ENCODE assay signal across 8 cellular contexts in the genomic region with DNA sequence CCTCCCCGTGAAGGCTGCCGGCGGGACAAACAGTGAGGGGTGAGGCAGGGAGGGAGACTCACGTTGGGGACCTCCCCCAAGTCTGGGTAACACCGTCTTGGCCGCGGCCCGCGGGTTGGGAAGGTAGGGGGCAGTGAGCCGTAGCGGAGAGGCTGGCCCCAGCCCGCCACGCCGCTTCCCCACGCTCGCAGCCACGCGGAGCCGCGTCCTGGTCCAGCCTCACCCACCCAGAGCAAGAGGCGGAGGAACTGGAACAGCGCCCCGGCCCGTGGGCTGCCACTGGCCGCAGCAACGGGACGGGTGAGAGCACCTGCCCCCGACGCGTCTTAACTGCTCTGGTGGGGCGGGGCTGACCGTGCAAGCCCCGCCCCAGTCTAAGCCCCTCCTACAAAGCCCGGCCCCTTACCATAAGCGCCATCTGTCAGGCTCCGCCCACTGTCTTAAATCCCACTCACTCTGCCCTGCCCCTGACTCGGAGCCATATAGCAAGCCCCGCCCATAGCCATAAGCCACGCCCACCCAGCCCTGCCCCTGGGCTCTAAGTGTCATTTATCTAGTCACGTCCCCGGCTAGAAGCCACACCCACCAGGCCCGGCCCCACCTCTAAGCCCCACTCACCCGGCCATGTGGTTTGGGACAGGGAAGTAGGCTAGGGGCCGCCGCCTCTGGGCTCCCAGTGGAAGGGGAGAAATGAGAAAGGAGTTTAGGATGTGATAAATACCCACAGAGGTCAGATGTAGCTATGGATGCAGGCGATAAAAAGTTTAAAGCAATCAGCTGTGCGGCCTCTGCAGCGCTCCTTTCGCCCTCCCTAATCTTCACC. TPM values are rescaled to one million over a fixed set of nuclear protein-coding genes. Genes with fewer than 3 reads are reported as not detected.
DNase-seq lines count a peak whose midpoint lies in the region; ATAC-seq, FAIRE-seq and TF ChIP-seq lines count a peak whose summit lies in the region.

No MANE protein-coding gene starts in this region.

- H3K9me3 Mint-ChIP-seq in activated CD8-positive, alpha-beta memory T cell treated with anti-CD3 and anti-CD28 coated beads, Interleukin-2, amount 10 ng/mL, durations not matched to agents 7 days and 5 days (ENCODE audit: low read depth) = no peaks in the 10 kb centered on the region
- no peaks in the 10 kb centered on the region for H3K9me3 Mint-ChIP-seq in mesothelial cell of epicardium

- peaks cover 19% of the 10 kb centered on the region for H3K4me1 Mint-ChIP-seq in activated CD8-positive, alpha-beta memory T cell treated with anti-CD3 and anti-CD28 coated beads, Interleukin-2, amount 10 ng/mL, durations not matched to agents 7 days and 5 days
- H3K4me1 Mint-ChIP-seq in mesothelial cell of epicardium = no peaks in the 10 kb centered on the region

- CTCF ChIA-PET in activated CD8-positive, alpha-beta memory T cell treated with anti-CD3 and anti-CD28 coated beads, Interleukin-2, amount 10 ng/mL, durations not matched to agents 7 days and 5 days (lab: Charles Lee) = no interaction called here

- ATAC-seq in HG03439 (IDR thresholded peaks at IDR 0.05; ENCODE audit: unreplicated experiment) = peak; percentile 77
- ATAC-seq in activated CD8-positive, alpha-beta memory T cell treated with anti-CD3 and anti-CD28 coated beads, Interleukin-2, amount 10 ng/mL, durations not matched to agents 7 days and 5 days = peak; percentile 90

- H3K27me3 Mint-ChIP-seq in activated CD8-positive, alpha-beta memory T cell treated with anti-CD3 and anti-CD28 coated beads, Interleukin-2, amount 10 ng/mL, durations not matched to agents 7 days and 5 days = peaks cover 19% of the 10 kb centered on the region
- H3K27me3 Mint-ChIP-seq in mesothelial cell of epicardium (ENCODE audit: low read depth) = peaks cover 13% of the 10 kb centered on the region

- TF ChIP-seq CTCF in AG10803 (conservative IDR thresholded peaks at IDR 0.05; ENCODE audit: low read length) (no peak), mesothelial cell of epicardium (IDR thresholded peaks at IDR 0.05; ENCODE audit: unreplicated experiment) (no peak)

- H3K4me3 ChIP-seq in AG10803 (ENCODE audit: low read length) = no peak overlapping the region

- DNase-seq in AG10803 (ENCODE audit: low read depth) (peak; percentile 18), GM19239 (ENCODE audit: insufficient read length, low spot score) (peak; percentile 81), NCI-H82 treated with DMSO at 0.1 percent for 48 hours (lab: John Stamatoyannopoulos, UW; ENCODE audit: unreplicated experiment) (peak; percentile 94), epidermal melanocyte (ENCODE audit: insufficient read length, low spot score) (peak; percentile 27), mesothelial cell of epicardium (ENCODE audit: low spot score in 2 of 2, unreplicated experiment in 2 of 2) (peak; percentile 69 to 87)
- peak; percentile 90 for DNase-seq in activated CD8-positive, alpha-beta memory T cell treated with anti-CD3 and anti-CD28 coated beads, Interleukin-2, amount 10 ng/mL, durations not matched to agents 7 days and 5 days
- DNase-seq in stimulated activated CD8-positive, alpha-beta memory T cell treated with anti-CD3 and anti-CD28 coated beads, Interleukin-2, amount 100 ng/mL, for 1 hour (ENCODE audit: low read depth in 2 of 2) = peak; percentile 57 to 68

- H3K27ac Mint-ChIP-seq in activated CD8-positive, alpha-beta memory T cell treated with anti-CD3 and anti-CD28 coated beads, Interleukin-2, amount 10 ng/mL, durations not matched to agents 7 days and 5 days = no peak overlapping the region
- H3K27ac Mint-ChIP-seq in mesothelial cell of epicardium = no peak overlapping the region

- H3K36me3 Mint-ChIP-seq in activated CD8-positive, alpha-beta memory T cell treated with anti-CD3 and anti-CD28 coated beads, Interleukin-2, amount 10 ng/mL, durations not matched to agents 7 days and 5 days = no peaks in the 10 kb centered on the region
- no peaks in the 10 kb centered on the region for H3K36me3 Mint-ChIP-seq in mesothelial cell of epicardium

- H3K4me3 Mint-ChIP-seq in activated CD8-positive, alpha-beta memory T cell treated with anti-CD3 and anti-CD28 coated beads, Interleukin-2, amount 10 ng/mL, durations not matched to agents 7 days and 5 days = peak overlapping the region; percentile 30
- H3K4me3 Mint-ChIP-seq in mesothelial cell of epicardium = peak overlapping the region; percentile 43

- peak; percentile 96 for FAIRE-seq in GM19239 (lab: Jason Lieb, UNC)

RNA-seq across cellular contexts. Expression of a gene that starts 2.1 kb away (rescaled TPM):
- not detected for total RNA-seq in activated CD8-positive, alpha-beta memory T cell treated with anti-CD3 and anti-CD28 coated beads, Interleukin-2, amount 10 ng/mL, durations not matched to agents 7 days and 5 days
- total RNA-seq in mesothelial cell of epicardium = 0.29 to 0.42 TPM in 2 of 3 replicates, not detected in the other

RNA-seq across cellular contexts. Expression of a gene that starts 45.0 kb away (rescaled TPM):
- total RNA-seq in activated CD8-positive, alpha-beta memory T cell treated with anti-CD3 and anti-CD28 coated beads, Interleukin-2, amount 10 ng/mL, durations not matched to agents 7 days and 5 days = 100 to 1,000 TPM; 119 to 150 TPM
- total RNA-seq in mesothelial cell of epicardium = 112 to 119 TPM (median 116 TPM) in 3 replicates

Comparison
In these comparisons a context has a peak if more than half of its experiments do, and no peak if none do; other contexts are left out.
1. DNase-seq: peak in every context shown above with its lines; median percentile 94 in NCI-H82 treated with DMSO at 0.1 percent for 48 hours; 90 in activated CD8-positive, alpha-beta memory T cell treated with anti-CD3 and anti-CD28 coated beads, Interleukin-2, amount 10 ng/mL, durations not matched to agents 7 days and 5 days; 81 in GM19239; 78 in mesothelial cell of epicardium; 62 in stimulated activated CD8-positive, alpha-beta memory T cell treated with anti-CD3 and anti-CD28 coated beads, Interleukin-2, amount 100 ng/mL, for 1 hour; 27 in epidermal melanocyte; 18 in AG10803.